Comparison of ENCODE assay signal across 12 cellular contexts in genomic region chr10:3455385-3456334, GRCh38.
DNase-seq lines count a peak whose midpoint lies in the region; ATAC-seq, FAIRE-seq and TF ChIP-seq lines count a peak whose summit lies in the region.
"Had no signal": no experiment of that assay in that cellular context is flagged by ENCODE, and none has a peak within 500 bp of the region (broad histone marks: within the 10 kb centered on the region; RNA-seq: fewer than 3 reads in every experiment).

No MANE protein-coding gene starts in this region.

- in situ Hi-C loops in GM12878 (cut with MboI), result no loop called here

- peak overlapping the region in 3 of 4 donors; percentile 47 to 75 (median 53) for H3K4me3 Mint-ChIP-seq in CD4-positive, CD25-positive, alpha-beta regulatory T cell
- H3K4me3 Mint-ChIP-seq in HFFc6, result no peak overlapping the region
- H3K4me3 Mint-ChIP-seq: effector memory CD8-positive, alpha-beta T cell had no signal

- no peaks in the 10 kb centered on the region for H3K27me3 ChIP-seq in CD4-positive, CD25-positive, alpha-beta regulatory T cell (ENCODE audit: control insufficient read depth, insufficient read depth, low read length)
- H3K27me3 ChIP-seq in GM12878 (replicated peaks in 1 of 2; ENCODE audit: control insufficient read depth in 2 of 2, insufficient read depth in 2 of 2, low read length in 1 of 2) (no peaks in the 10 kb centered on the region), gastroesophageal sphincter (no peaks in the 10 kb centered on the region), tibial artery (no peaks in the 10 kb centered on the region)
- H3K27me3 ChIP-seq: stomach had no signal

- H3K4me1 ChIP-seq in CD4-positive, CD25-positive, alpha-beta regulatory T cell (ENCODE audit: control insufficient read depth, insufficient read depth, low read length, poor library complexity, severe bottlenecking), result peaks cover 22% of the 10 kb centered on the region
- H3K4me1 ChIP-seq in GM12878 (ENCODE audit: control insufficient read depth, insufficient read depth, low read length), result peaks cover 3% of the 10 kb centered on the region; the same call in 1 of the 2 replicates
- H3K4me1 ChIP-seq in gastroesophageal sphincter, result peaks cover 10 to 27% (median 15%) of the 10 kb centered on the region in 3 donors
- peaks cover 0 to 26% (median 17%) of the 10 kb centered on the region in 4 donors for H3K4me1 ChIP-seq in tibial artery

- RAD21 ChIA-PET in GM12878 (lab: Charles Lee; ENCODE audit: unreplicated experiment), result no interaction called here

- no peaks in the 10 kb centered on the region for H3K36me3 Mint-ChIP-seq in CD4-positive, CD25-positive, alpha-beta regulatory T cell
- H3K36me3 Mint-ChIP-seq in HFFc6 (ENCODE audit: low read depth), result peaks cover 13% of the 10 kb centered on the region

- intact Hi-C loops in GM12878 (cut with micrococcal nuclease; ENCODE audit: unreplicated experiment), result no loop called here
- intact Hi-C loops in tibial artery (cut with DNase I; ENCODE audit: low total_unique reads), result no loop called here

- no peak for FAIRE-seq in GM12878 (lab: Jason Lieb, UNC)

- peak; percentile 23; the same call in 1 of the 2 replicates for TF ChIP-seq RAD21 in GM12878 (IDR thresholded peaks at IDR 0.05; ENCODE audit: insufficient read depth, low read depth, low read length)

- H3K4me1 Mint-ChIP-seq in CD4-positive, CD25-positive, alpha-beta regulatory T cell, result peaks cover 8 to 47% (median 18%) of the 10 kb centered on the region in 4 donors
- peaks cover 51% of the 10 kb centered on the region for H3K4me1 Mint-ChIP-seq in HFFc6 (ENCODE audit: low read depth)

- WGBS in GM12878 (ENCODE audit: insufficient coverage, insufficient replicate concordance, low lambda C conversion rate, missing lambda C conversion rate), result 53% methylated on average over 13 of the region's 13 CpGs
- 72 to 76% methylated on average over 9 to 12 of the region's 13 CpGs for WGBS in gastroesophageal sphincter (ENCODE audit: low coverage in 1 of 2), 2 donors

- H3K27me3 Mint-ChIP-seq in CD4-positive, CD25-positive, alpha-beta regulatory T cell, result peaks cover under 1% of the 10 kb centered on the region
- no peaks in the 10 kb centered on the region; the same call in 1 of the 2 replicates for H3K27me3 Mint-ChIP-seq in HFFc6 (ENCODE audit: insufficient read depth)

- peak overlapping the region in 2 of 3 donors; percentile 81 to 85 for H3K27ac Mint-ChIP-seq in CD4-positive, CD25-positive, alpha-beta regulatory T cell
- peak overlapping the region; percentile 79; the same call in 1 of the 2 replicates for H3K27ac Mint-ChIP-seq in HFFc6

- CTCF ChIA-PET in GM12878 (lab: Yijun Ruan, JAX), result no interaction called here

- H3K27ac ChIP-seq in CD4-positive, CD25-positive, alpha-beta regulatory T cell (ENCODE audit: insufficient read depth, low read length, poor library complexity, severe bottlenecking), result peak overlapping the region; percentile 49
- H3K27ac ChIP-seq in GM12878 (ENCODE audit: control insufficient read depth, insufficient read depth) (no peak overlapping the region), gastroesophageal sphincter (no peak overlapping the region), tibial artery (no peak overlapping the region)
- H3K27ac ChIP-seq: stomach had no signal

- SMC1A ChIA-PET in GM12878 (lab: Charles Lee; ENCODE audit: uncharacterized antibody, unreplicated experiment), result no interaction called here

- peak overlapping the region; percentile 32 for H3K4me3 ChIP-seq in CD4-positive, CD25-positive, alpha-beta regulatory T cell (ENCODE audit: low read depth, low read length)
- H3K4me3 ChIP-seq in GM12878 (no peak overlapping the region), gastroesophageal sphincter (no peak overlapping the region), tibial artery (no peak overlapping the region)
- H3K4me3 ChIP-seq: stomach had no signal

- no peaks in the 10 kb centered on the region for H3K9me3 Mint-ChIP-seq in CD4-positive, CD25-positive, alpha-beta regulatory T cell
- peaks cover 10% of the 10 kb centered on the region for H3K9me3 Mint-ChIP-seq in HFFc6
- H3K9me3 Mint-ChIP-seq: effector memory CD8-positive, alpha-beta T cell had no signal

- no peaks in the 10 kb centered on the region for H3K9me3 ChIP-seq in CD4-positive, CD25-positive, alpha-beta regulatory T cell (ENCODE audit: control insufficient read depth in 2 of 2, low read length in 2 of 2)
- H3K9me3 ChIP-seq in GM12878 (replicated peaks; ENCODE audit: control insufficient read depth, insufficient read depth, low read length) (no peaks in the 10 kb centered on the region; the same call in 2 of the 3 replicates), gastroesophageal sphincter (no peaks in the 10 kb centered on the region), tibial artery (no peaks in the 10 kb centered on the region)
- H3K9me3 ChIP-seq: stomach had no signal

- no peak overlapping the region for H3K4me2 ChIP-seq in GM12878 (ENCODE audit: control insufficient read depth, insufficient read depth)

- peak overlapping the region; percentile 26; the same call in 1 of the 2 replicates for H2AFZ ChIP-seq in GM12878 (ENCODE audit: control insufficient read depth, low read depth, low read length)

- ATAC-seq in CD4-positive, CD25-positive, alpha-beta regulatory T cell (ENCODE audit: low read depth in 2 of 2), result no peak
- ATAC-seq in GM12878, result no peak
- no peak for ATAC-seq in gastroesophageal sphincter
- ATAC-seq in HG02678 (IDR thresholded peaks at IDR 0.05; ENCODE audit: unreplicated experiment), result no peak
- ATAC-seq in GM21423 (IDR thresholded peaks at IDR 0.05; ENCODE audit: unreplicated experiment), result no peak
- ATAC-seq: effector memory CD8-positive, alpha-beta T cell had no signal

- no peak for TF ChIP-seq POLR2A in GM12878 (IDR thresholded peaks at IDR 0.05; ENCODE audit: low read depth, low read length)
- TF ChIP-seq POLR2A in gastroesophageal sphincter (IDR thresholded peaks at IDR 0.05), result no peak

- H3K79me2 ChIP-seq in GM12878 (ENCODE audit: control insufficient read depth, insufficient read depth, low read length), result no peaks in the 10 kb centered on the region

- H3K9ac ChIP-seq in GM12878 (ENCODE audit: control insufficient read depth, insufficient read depth, low read length), result no peak overlapping the region

- TF ChIP-seq CTCF in HFFc6 (IDR thresholded peaks at IDR 0.05) (no peak), GM12878 (IDR thresholded peaks at IDR 0.05 in 2 of 3, conservative IDR thresholded peaks at IDR 0.05 in 1 of 3; ENCODE audit: control insufficient read depth in 2 of 3, extremely low read depth in 1 of 3, insufficient read depth in 1 of 3, low read depth in 3 of 3, low read length in 3 of 3) (no peak), gastroesophageal sphincter (IDR thresholded peaks at IDR 0.05) (no peak), tibial artery (IDR thresholded peaks at IDR 0.05) (no peak)

- no peaks in the 10 kb centered on the region for H3K36me3 ChIP-seq in CD4-positive, CD25-positive, alpha-beta regulatory T cell (ENCODE audit: control insufficient read depth, insufficient read depth, low read length)
- no peaks in the 10 kb centered on the region for H3K36me3 ChIP-seq in GM12878 (ENCODE audit: control insufficient read depth in 2 of 2, insufficient read depth in 2 of 2, low read length in 1 of 2)
- H3K36me3 ChIP-seq in gastroesophageal sphincter, result no peaks in the 10 kb centered on the region
- no peaks in the 10 kb centered on the region for H3K36me3 ChIP-seq in tibial artery
- H3K36me3 ChIP-seq: stomach had no signal

- peak in 1 of 3 donors; percentile 38 for DNase-seq in CD4-positive, CD25-positive, alpha-beta regulatory T cell
- DNase-seq in HFFc6 (peak; percentile 74), GM12878 (ENCODE audit: low read depth, low spot score) (no peak), lung microvascular endothelial cell (ENCODE audit: low read depth in 2 of 2) (peak; percentile 82 to 92), tibial artery (no peak)
- DNase-seq: Caco-2; effector memory CD8-positive, alpha-beta T cell; NCI-H1436 treated with DMSO at 0.1 percent for 48 hours; stomach had no signal

- TF ChIP-seq EP300 in GM12878 (IDR thresholded peaks at IDR 0.05; ENCODE audit: borderline replicate concordance in 1 of 2, control insufficient read depth in 1 of 2, low read depth in 2 of 2, low read length in 2 of 2) (no peak), gastroesophageal sphincter (IDR thresholded peaks at IDR 0.05) (no peak)

- H4K20me1 ChIP-seq in GM12878 (ENCODE audit: control insufficient read depth, insufficient read depth), result no peaks in the 10 kb centered on the region

- POLR2A ChIA-PET in GM12878 (lab: Charles Lee), result no interaction called here

- no TSS peak for BruUV-seq in GM12878 (replicated peaks; lab: Mats Ljungman, UMichigan)

TF ChIP-seq in GM12878, 131 proteins besides CTCF, POLR2A, EP300 and RAD21:
- TF ChIP-seq REST (IDR thresholded peaks at IDR 0.05; ENCODE audit: low read depth, low read length) (no peak), DPF2 (IDR thresholded peaks at IDR 0.05) (no peak), EED (IDR thresholded peaks at IDR 0.05; ENCODE audit: low read depth) (0 out of 2 replicates have a peak, but pooled peaks have one; percentile 33)

Comparison
In these comparisons a context has a peak if more than half of its experiments do, and no peak if none do; other contexts are left out.
1. DNase-seq: peak in HFFc6 (single experiment) and lung microvascular endothelial cell (2 of 2); none in GM12878 (single experiment) and tibial artery (0 of 2).